In the genomic region with DNA sequence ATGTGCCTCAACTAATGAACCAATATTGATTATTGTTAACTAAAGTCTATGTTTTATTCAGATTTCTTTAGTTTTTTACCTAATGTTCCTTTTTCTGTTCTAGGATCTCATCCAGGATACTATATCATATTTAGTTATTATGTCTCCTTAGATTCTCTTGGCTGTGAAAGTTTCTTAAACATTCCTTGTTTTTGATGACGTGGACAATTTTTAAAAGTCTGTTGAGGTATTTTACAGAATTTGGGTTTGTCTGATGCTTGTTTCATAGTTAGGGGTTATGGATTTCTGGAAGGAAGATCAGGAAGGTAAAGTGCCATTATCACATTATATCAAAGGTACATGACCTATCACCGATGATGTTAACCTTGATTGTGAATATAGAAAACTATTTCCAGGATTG, we compare ENCODE assay signal across 32 cellular contexts.
"Had no signal": no experiment of that assay in that cellular context is flagged by ENCODE, and none has a peak within 500 bp of the region (broad histone marks: within the 10 kb centered on the region; RNA-seq: fewer than 3 reads in every experiment).

No MANE protein-coding gene starts in this region.

- H3K27ac ChIP-seq: adrenal gland, cardiac muscle cell, VCaP had no signal

- ATAC-seq: activated CD8-positive, alpha-beta T cell treated with anti-CD3 and anti-CD28 coated beads for 36 hours; activated naive CD4-positive, alpha-beta T cell treated with anti-CD3 and anti-CD28 coated beads, Interleukin-2, amount 50 U/mL, for 72 hours; activated T-cell treated with anti-CD3 and anti-CD28 coated beads, Interleukin-2, amount 50 U/mL, for 4 hours; activated T-cell treated with anti-CD3 and anti-CD28 coated beads, Interleukin-2, amount 50 U/mL, for 72 hours; activated T-helper 17 cell treated with anti-CD3 and anti-CD28 coated beads, Interleukin-2, amount 50 U/mL, for 72 hours had no signal

- DNase-seq: activated B cell treated with CpG ODN at 0.5 μM for 24 hours; activated CD4-positive, alpha-beta memory T cell treated with anti-CD3 and anti-CD28 coated beads for 36 hours; activated CD4-positive, alpha-beta T cell treated with anti-CD3 and anti-CD28 coated beads for 4 hours; activated CD4-positive, alpha-beta T cell treated with anti-CD3 and anti-CD28 coated beads, Interleukin-2, amount 10 ng/mL, durations not matched to agents 24 days and 14 days; activated CD4-positive, alpha-beta T cell treated with anti-CD3 and anti-CD28 coated beads, Interleukin-2, amount 50 U/mL, for 1 hour; activated CD4-positive, alpha-beta T cell treated with anti-CD3 and anti-CD28 coated beads, Interleukin-2, amount 50 U/mL, for 4 hours; activated CD4-positive, CD25-positive, alpha-beta regulatory T cell treated with anti-CD3 and anti-CD28 coated beads, Interleukin-2, amount 50 U/mL, for 72 hours; activated CD8-positive, alpha-beta memory T cell treated with anti-CD3 and anti-CD28 coated beads, Interleukin-2, amount 50 U/mL, for 4 hours; activated CD8-positive, alpha-beta T cell treated with anti-CD3 and anti-CD28 coated beads for 36 hours; activated effector memory CD4-positive, alpha-beta T cell treated with anti-CD3 and anti-CD28 coated beads, Interleukin-2, amount 50 U/mL, for 16 hours; activated gamma-delta T cell treated with Interleukin-2 at 50 U/mL for 16 hours; activated naive CD4-positive, alpha-beta T cell; activated naive CD4-positive, alpha-beta T cell treated with anti-CD3 and anti-CD28 coated beads for 36 hours; activated naive CD4-positive, alpha-beta T cell treated with anti-CD3 and anti-CD28 coated beads, Interleukin-2, amount 50 U/mL, for 16 hours; activated naive CD8-positive, alpha-beta T cell treated with anti-CD3 and anti-CD28 coated beads for 36 hours; activated T-cell treated with anti-CD3 and anti-CD28 coated beads for 4 hours; activated T-cell treated with anti-CD3 and anti-CD28 coated beads, Interleukin-2, amount 50 U/mL, for 1 hour; activated T-cell treated with anti-CD3 and anti-CD28 coated beads, Interleukin-2, amount 50 U/mL, for 4 hours; activated T-cell treated with anti-CD3 and anti-CD28 coated beads, Interleukin-2, amount 50 U/mL, for 72 hours; adrenal gland; amniotic stem cell; aorta; caudate nucleus; cerebellar nuclear complex; T-helper 2 cell; T-helper 9 cell had no signal

- H3K36me3 ChIP-seq: adrenal gland, cardiac muscle cell had no signal

- H3K4me3 ChIP-seq: adrenal gland, cardiac muscle cell had no signal

- FAIRE-seq: bronchial epithelial cell, TTC549 had no signal

- H3K4me1 ChIP-seq: adrenal gland had no signal

- H3K27me3 ChIP-seq: adrenal gland, cardiac muscle cell had no signal

- H3K9me3 ChIP-seq: adrenal gland had no signal
